In the genomic region with DNA sequence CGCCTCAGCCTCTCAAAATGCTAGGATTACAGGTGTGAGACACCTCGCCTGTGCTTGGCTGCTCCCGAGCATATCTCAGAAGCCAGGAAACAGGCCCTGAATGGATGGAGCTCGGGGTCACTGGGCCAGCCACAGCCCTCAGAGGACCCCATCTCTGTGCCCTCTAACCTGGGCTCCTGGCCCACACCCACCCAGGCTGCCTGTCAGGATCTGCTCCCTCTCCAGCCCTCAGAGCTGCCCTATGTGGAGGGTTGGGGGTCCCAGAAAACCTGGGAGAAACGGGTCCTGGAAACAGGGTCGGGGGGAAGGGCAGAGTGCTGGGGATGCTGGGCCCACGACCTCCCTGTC, we compare ENCODE assay signal across 10 cellular contexts. TPM values are rescaled to one million over a fixed set of nuclear protein-coding genes. Genes with fewer than 3 reads are reported as not detected.
"Had no signal": no experiment of that assay in that cellular context is flagged by ENCODE, and none has a peak within 500 bp of the region (broad histone marks: within the 10 kb centered on the region; RNA-seq: fewer than 3 reads in every experiment).

No MANE protein-coding gene starts in this region.

- H3K4me2 ChIP-seq: KMS-11 had no signal

- FAIRE-seq: HepG2 had no signal

- H3K27ac ChIP-seq: KMS-11, RWPE1 had no signal

- DNase-seq: IMR-90; NCI-H1048; NCI-H187 treated with DMSO at 0.1 percent for 48 hours; NK-92 treated with Interleukin-12 subunit alpha and Interleukin-12 subunit beta, amount 100 ng/mL, for 24 hours; PC-3 had no signal

- H3K9ac ChIP-seq: KMS-11 had no signal

RNA-seq across cellular contexts. Expression of a gene that starts 5.2 kb away (rescaled TPM):
- total RNA-seq: HepG2, IMR-90, OCI-LY7, PC-3, SK-MEL-5 had no signal
- polyA plus RNA-seq: HepG2 had no signal
